In the genomic region with DNA sequence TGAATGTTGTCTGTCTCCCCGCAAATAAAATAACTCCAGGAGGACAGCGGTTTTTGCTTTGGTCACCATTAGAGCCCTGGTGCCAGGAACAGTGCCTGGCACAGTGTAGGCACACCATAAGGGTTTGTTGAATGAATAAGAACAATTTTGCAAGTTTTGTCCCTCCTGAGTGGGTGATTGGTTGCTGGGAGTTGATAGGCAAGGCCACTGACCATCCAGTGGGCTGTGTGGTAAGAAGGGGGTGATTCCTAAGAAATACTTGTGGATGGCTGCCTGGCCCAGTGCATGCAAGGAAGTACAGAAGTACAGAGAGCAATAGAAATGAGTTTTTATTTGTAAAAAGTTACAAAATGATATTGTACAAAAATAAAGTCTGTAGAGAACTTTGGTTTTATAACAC, we compare ENCODE assay signal across 22 cellular contexts. TPM values are rescaled to one million over a fixed set of nuclear protein-coding genes. Genes with fewer than 3 reads are reported as not detected.
DNase-seq lines count a peak whose midpoint lies in the region; ATAC-seq and TF ChIP-seq lines count a peak whose summit lies in the region.
"Had no signal": no experiment of that assay in that cellular context is flagged by ENCODE, and none has a peak within 500 bp of the region (broad histone marks: within the 10 kb centered on the region; RNA-seq: fewer than 3 reads in every experiment).

No MANE protein-coding gene starts in this region.

- H3K4me3 ChIP-seq in GM12865 (ENCODE audit: low read depth, low read length) (no peak overlapping the region), SK-N-SH (ENCODE audit: low read depth in 2 of 2, low read length in 1 of 2) (no peak overlapping the region), gastrocnemius medialis (no peak overlapping the region)
- H3K4me3 ChIP-seq: HAP-1 had no signal

- TF ChIP-seq CTCF in GM12865 (IDR thresholded peaks at IDR 0.05; ENCODE audit: insufficient read depth, low read depth, low read length, missing control alignments) (no peak), SK-N-SH (IDR thresholded peaks at IDR 0.05) (no peak), gastrocnemius medialis (IDR thresholded peaks at IDR 0.05 in 4 of 5, conservative IDR thresholded peaks at IDR 0.05 in 1 of 5) (no peak)

- H2AFZ ChIP-seq in SK-N-SH (ENCODE audit: low read depth): no peak overlapping the region

- TF ChIP-seq EP300 in SK-N-SH (IDR thresholded peaks at IDR 0.05; ENCODE audit: borderline replicate concordance in 1 of 2, low read depth in 1 of 2, low read length in 1 of 2): no peak

- peaks cover 9% of the 10 kb centered on the region for H3K27me3 Mint-ChIP-seq in activated CD8-positive, alpha-beta memory T cell treated with anti-CD3 and anti-CD28 coated beads, Interleukin-2, amount 10 ng/mL, durations not matched to agents 7 days and 5 days
- peaks cover 2 to 33% (median 10%) of the 10 kb centered on the region in 5 donors for H3K27me3 Mint-ChIP-seq in naive thymus-derived CD8-positive, alpha-beta T cell

- no peaks in the 10 kb centered on the region for H3K4me1 Mint-ChIP-seq in activated CD8-positive, alpha-beta memory T cell treated with anti-CD3 and anti-CD28 coated beads, Interleukin-2, amount 10 ng/mL, durations not matched to agents 7 days and 5 days
- no peaks in the 10 kb centered on the region for H3K4me1 Mint-ChIP-seq in naive thymus-derived CD8-positive, alpha-beta T cell
- H3K4me1 Mint-ChIP-seq: CD4-positive, alpha-beta memory T cell had no signal

- DNase-seq in GM12865 (ENCODE audit: low read depth): peak; percentile 24
- no peak for DNase-seq in SK-N-SH
- peak; percentile 20 for DNase-seq in fibroblast of gingiva (ENCODE audit: low read depth)
- peak in 1 of 2 donors; percentile 44 for DNase-seq in gastrocnemius medialis
- DNase-seq in activated CD8-positive, alpha-beta memory T cell treated with anti-CD3 and anti-CD28 coated beads, Interleukin-2, amount 10 ng/mL, durations not matched to agents 7 days and 5 days: no peak
- DNase-seq in naive thymus-derived CD8-positive, alpha-beta T cell: no peak
- DNase-seq: BE2C; CD4-positive, alpha-beta memory T cell; DND-41; NCI-H1105 treated with DMSO at 0.1 percent for 48 hours; NCI-H1930; NCI-H2171; NCI-H446 treated with DMSO at 0.1 percent for 48 hours; NCI-H748 treated with DMSO at 0.1 percent for 48 hours; SHP77 treated with DMSO at 0.1 percent for 48 hours had no signal

- no peak overlapping the region for H3K4me2 ChIP-seq in SK-N-SH

- TF ChIP-seq POLR2A in gastrocnemius medialis (IDR thresholded peaks at IDR 0.05) (no peak), GM18505 (IDR thresholded peaks at IDR 0.05; ENCODE audit: borderline replicate concordance, extremely low read depth, insufficient read depth, insufficient read length) (no peak)

- H3K9me3 ChIP-seq in SK-N-SH (no peaks in the 10 kb centered on the region), gastrocnemius medialis (no peaks in the 10 kb centered on the region)
- H3K9me3 ChIP-seq: BE2C, HAP-1 had no signal

- H3K27ac ChIP-seq in SK-N-SH (ENCODE audit: low read depth in 2 of 2, low read length in 1 of 2): peak overlapping the region in 1 of 2 experiments; percentile 97; a peak in 2 of 4 replicates
- peak overlapping the region; percentile 54 to 87 (median 70) for H3K27ac ChIP-seq in gastrocnemius medialis
- H3K27ac ChIP-seq: HL-60, KMS-11 had no signal

- no peaks in the 10 kb centered on the region for H3K9me3 Mint-ChIP-seq in activated CD8-positive, alpha-beta memory T cell treated with anti-CD3 and anti-CD28 coated beads, Interleukin-2, amount 10 ng/mL, durations not matched to agents 7 days and 5 days (ENCODE audit: low read depth)
- H3K9me3 Mint-ChIP-seq in naive thymus-derived CD8-positive, alpha-beta T cell: peaks cover 0 to 9% (median 0%) of the 10 kb centered on the region in 9 donors

- no peaks in the 10 kb centered on the region for H3K27me3 ChIP-seq in SK-N-SH (ENCODE audit: insufficient read depth)
- H3K27me3 ChIP-seq in gastrocnemius medialis: no peaks in the 10 kb centered on the region
- H3K27me3 ChIP-seq: BE2C had no signal

- H3K27ac Mint-ChIP-seq in activated CD8-positive, alpha-beta memory T cell treated with anti-CD3 and anti-CD28 coated beads, Interleukin-2, amount 10 ng/mL, durations not matched to agents 7 days and 5 days: no peak overlapping the region
- H3K27ac Mint-ChIP-seq in naive thymus-derived CD8-positive, alpha-beta T cell: peak overlapping the region in 1 of 10 donors; percentile 3
- H3K27ac Mint-ChIP-seq: CD4-positive, alpha-beta memory T cell had no signal

- H3K4me1 ChIP-seq in SK-N-SH (ENCODE audit: control insufficient read depth in 1 of 2, insufficient read depth in 2 of 2, low read depth in 1 of 2, low read length in 1 of 2) (peaks cover 3 to 49% of the 10 kb centered on the region in 2 experiments; a peak in 3 of 4 replicates), gastrocnemius medialis (peaks cover 0 to 18% of the 10 kb centered on the region in 2 donors)
- H3K4me1 ChIP-seq: HAP-1 had no signal

- peak overlapping the region; percentile 48; the same call in 1 of the 2 replicates for H3K9ac ChIP-seq in SK-N-SH
- H3K9ac ChIP-seq: KMS-11 had no signal

- in situ Hi-C loops in gastrocnemius medialis (cut with MboI; ENCODE audit: low sequenced_read_pairs in 4 of 4): no loop called here

- ATAC-seq in gastrocnemius medialis (peak; percentile 25 to 37), GM18505 (IDR thresholded peaks at IDR 0.05; ENCODE audit: unreplicated experiment) (no peak), GM21576 (IDR thresholded peaks at IDR 0.05; ENCODE audit: unreplicated experiment) (no peak)
- ATAC-seq in activated CD8-positive, alpha-beta memory T cell treated with anti-CD3 and anti-CD28 coated beads, Interleukin-2, amount 10 ng/mL, durations not matched to agents 7 days and 5 days: no peak
- no peak for ATAC-seq in naive thymus-derived CD8-positive, alpha-beta T cell
- ATAC-seq: Panc1 had no signal

- H3K79me2 ChIP-seq in SK-N-SH (ENCODE audit: insufficient read depth): peaks cover 38% of the 10 kb centered on the region

- H3K9me2 ChIP-seq in SK-N-SH: no peaks in the 10 kb centered on the region

- H3K36me3 ChIP-seq in SK-N-SH (replicated peaks in 1 of 2; ENCODE audit: control insufficient read depth in 1 of 2, insufficient read depth in 2 of 2, low read length in 1 of 2): peaks cover 0 to 27% of the 10 kb centered on the region in 2 experiments
- peaks cover 0 to 5% of the 10 kb centered on the region in 2 donors for H3K36me3 ChIP-seq in gastrocnemius medialis
- H3K36me3 ChIP-seq: HAP-1 had no signal

- no peaks in the 10 kb centered on the region for H3K36me3 Mint-ChIP-seq in activated CD8-positive, alpha-beta memory T cell treated with anti-CD3 and anti-CD28 coated beads, Interleukin-2, amount 10 ng/mL, durations not matched to agents 7 days and 5 days
- H3K36me3 Mint-ChIP-seq in naive thymus-derived CD8-positive, alpha-beta T cell: no peaks in the 10 kb centered on the region
- H3K36me3 Mint-ChIP-seq: CD4-positive, alpha-beta memory T cell had no signal

- POLR2A ChIA-PET in SK-N-SH (lab: Yijun Ruan, JAX): interaction anchor here (0.6 kb wide), 1 partner anchor 355 kb away, joined by 3 read pairs; no protein-coding TSS in a partner anchor
- POLR2A ChIA-PET in naive thymus-derived CD8-positive, alpha-beta T cell (lab: Charles Lee): no interaction called here

- intact Hi-C loops in gastrocnemius medialis (cut with DNase I; ENCODE audit: low total_unique reads): loop anchor here (1.0 kb wide), 1 partner anchor 89 kb away; no protein-coding TSS in a partner anchor

- no peaks in the 10 kb centered on the region for H4K20me1 ChIP-seq in SK-N-SH (ENCODE audit: insufficient read depth)

- CTCF ChIA-PET in SK-N-SH (lab: Yijun Ruan, JAX): no interaction called here
- CTCF ChIA-PET in activated CD8-positive, alpha-beta memory T cell treated with anti-CD3 and anti-CD28 coated beads, Interleukin-2, amount 10 ng/mL, durations not matched to agents 7 days and 5 days (lab: Charles Lee): no interaction called here

- H3K4me3 Mint-ChIP-seq in activated CD8-positive, alpha-beta memory T cell treated with anti-CD3 and anti-CD28 coated beads, Interleukin-2, amount 10 ng/mL, durations not matched to agents 7 days and 5 days: no peak overlapping the region
- no peak overlapping the region for H3K4me3 Mint-ChIP-seq in naive thymus-derived CD8-positive, alpha-beta T cell
- H3K4me3 Mint-ChIP-seq: CD4-positive, alpha-beta memory T cell had no signal

- WGBS in SK-N-SH (ENCODE audit: low lambda C conversion rate): 86% methylated on average over 2 of the region's 2 CpGs

- peaks cover 63% of the 10 kb centered on the region for H3F3A ChIP-seq in SK-N-SH (replicated peaks; ENCODE audit: insufficient read depth)

- no peak for TF ChIP-seq RAD21 in SK-N-SH (IDR thresholded peaks at IDR 0.05; ENCODE audit: low read length)

TF ChIP-seq in SK-N-SH, 30 proteins besides CTCF, POLR2A, EP300 and RAD21:
- TF ChIP-seq FOSL2 (IDR thresholded peaks at IDR 0.05; ENCODE audit: borderline replicate concordance, low read depth) (no peak), ELF1 (IDR thresholded peaks at IDR 0.05) (no peak), CHD2 (IDR thresholded peaks at IDR 0.05; ENCODE audit: low read length, partially characterized antibody) (no peak), GATA2 (CRISPR knock-in tag; IDR thresholded peaks at IDR 0.05) (no peak)
- TF ChIP-seq, protein P1, sequence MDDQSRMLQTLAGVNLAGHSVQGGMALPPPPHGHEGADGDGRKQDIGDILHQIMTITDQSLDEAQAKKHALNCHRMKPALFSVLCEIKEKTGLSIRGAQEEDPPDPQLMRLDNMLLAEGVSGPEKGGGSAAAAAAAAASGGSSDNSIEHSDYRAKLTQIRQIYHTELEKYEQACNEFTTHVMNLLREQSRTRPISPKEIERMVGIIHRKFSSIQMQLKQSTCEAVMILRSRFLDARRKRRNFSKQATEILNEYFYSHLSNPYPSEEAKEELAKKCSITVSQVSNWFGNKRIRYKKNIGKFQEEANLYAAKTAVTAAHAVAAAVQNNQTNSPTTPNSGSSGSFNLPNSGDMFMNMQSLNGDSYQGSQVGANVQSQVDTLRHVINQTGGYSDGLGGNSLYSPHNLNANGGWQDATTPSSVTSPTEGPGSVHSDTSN (IDR thresholded peaks at IDR 0.05): peak; percentile 92

RNA-seq across cellular contexts. Expression of gene GDNF, which starts 27.5 kb away (rescaled TPM):
- 8.4 and 9.0 TPM in 2 replicates for polyA plus RNA-seq in SK-N-SH (2012; rRNA removed)
- 8.8 and 9.4 TPM in 2 replicates for polyA plus RNA-seq in SK-N-SH (2012; cell fraction: cytosol; rRNA removed)
- 15.7 and 17.8 TPM in 2 replicates for polyA plus RNA-seq in SK-N-SH (2012; cell fraction: nucleus; rRNA removed)
- total RNA-seq in gastrocnemius medialis: 1 to 10 TPM; 1.5 to 6.0 (median 2.1) TPM
- not detected for total RNA-seq in activated CD8-positive, alpha-beta memory T cell treated with anti-CD3 and anti-CD28 coated beads, Interleukin-2, amount 10 ng/mL, durations not matched to agents 7 days and 5 days
- not detected for total RNA-seq in naive thymus-derived CD8-positive, alpha-beta T cell
- polyA plus RNA-seq in naive thymus-derived CD8-positive, alpha-beta T cell: not detected
- total RNA-seq: CD4-positive, alpha-beta memory T cell; MCF 10A had no signal
- polyA plus RNA-seq: CD4-positive, alpha-beta memory T cell had no signal

Comparison
In these comparisons a context has a peak if more than half of its experiments do, and no peak if none do; other contexts are left out.
1. DNase-seq: peak in GM12865 (single experiment) and fibroblast of gingiva (single experiment); none in SK-N-SH (single experiment), activated CD8-positive, alpha-beta memory T cell treated with anti-CD3 and anti-CD28 coated beads, Interleukin-2, amount 10 ng/mL, durations not matched to agents 7 days and 5 days (single experiment) and naive thymus-derived CD8-positive, alpha-beta T cell (0 of 10).
2. ATAC-seq: peak in gastrocnemius medialis (2 of 2); none in GM18505 (single experiment), GM21576 (single experiment), activated CD8-positive, alpha-beta memory T cell treated with anti-CD3 and anti-CD28 coated beads, Interleukin-2, amount 10 ng/mL, durations not matched to agents 7 days and 5 days (single experiment) and naive thymus-derived CD8-positive, alpha-beta T cell (0 of 2).